In the genomic region with DNA sequence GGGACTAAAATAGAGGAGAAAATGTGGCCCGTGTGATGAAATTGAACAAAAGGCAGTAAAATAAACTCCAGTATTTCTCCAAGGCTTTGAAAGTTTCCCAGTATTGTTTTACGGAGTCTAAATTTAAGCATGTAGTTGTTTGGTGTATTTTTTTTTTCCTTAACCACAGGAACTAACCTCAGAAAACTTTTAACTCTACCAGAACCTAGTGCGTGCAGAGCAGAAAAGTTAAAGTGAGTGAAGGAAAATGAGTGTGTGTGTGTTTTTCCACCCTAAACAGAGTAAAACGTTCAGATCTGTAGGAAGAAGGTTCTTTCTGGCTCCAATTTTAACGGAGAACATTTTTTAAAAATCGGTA, we compare ENCODE assay signal across 8 cellular contexts. TPM values are rescaled to one million over a fixed set of nuclear protein-coding genes. Genes with fewer than 3 reads are reported as not detected.
DNase-seq lines count a peak whose midpoint lies in the region; ATAC-seq, FAIRE-seq and TF ChIP-seq lines count a peak whose summit lies in the region.

No MANE protein-coding gene starts in this region.

- no peak for TF ChIP-seq CTCF in kidney (IDR thresholded peaks at IDR 0.05; ENCODE audit: borderline replicate concordance, extremely low read depth, insufficient read depth)
- no peak for TF ChIP-seq CTCF in testis (IDR thresholded peaks at IDR 0.05)

- H3K27me3 Mint-ChIP-seq in activated CD4-positive, alpha-beta T cell treated with anti-CD3 and anti-CD28 coated beads for 36 hours = peaks cover 38% of the 10 kb centered on the region

- FAIRE-seq in kidney (lab: Jason Lieb, UNC) = no peak

- no peaks in the 10 kb centered on the region for H3K36me3 Mint-ChIP-seq in activated CD4-positive, alpha-beta T cell treated with anti-CD3 and anti-CD28 coated beads for 36 hours (ENCODE audit: low read depth)

- H3K36me3 ChIP-seq in adipocyte (ENCODE audit: control insufficient read depth, insufficient read depth, low read length, severe bottlenecking) (no peaks in the 10 kb centered on the region), kidney (ENCODE audit: control insufficient read depth in 1 of 2, insufficient read depth in 2 of 2, low read length in 2 of 2) (no peaks in the 10 kb centered on the region), testis (ENCODE audit: low read depth, missing control alignments) (no peaks in the 10 kb centered on the region)

- no peak for DNase-seq in activated CD4-positive, alpha-beta T cell treated with anti-CD3 and anti-CD28 coated beads for 36 hours
- no peak for DNase-seq in activated CD4-positive, alpha-beta T cell treated with anti-CD3 and anti-CD28 coated beads for 4 hours
- DNase-seq in adipocyte (ENCODE audit: low read depth) (peak; percentile 42), kidney (no peak), testis (no peak), iPS-NIHi7 (ENCODE audit: extremely low spot score) (no peak), NCI-H146 (lab: John Stamatoyannopoulos, UW) (no peak)

- H3K4me3 ChIP-seq in adipocyte (ENCODE audit: low read length) (peak overlapping the region; percentile 85), kidney (ENCODE audit: low read length in 2 of 2) (peak overlapping the region; percentile 58 to 61), testis (peak overlapping the region; percentile 72)

- peaks cover 17% of the 10 kb centered on the region for H3K4me1 ChIP-seq in adipocyte (ENCODE audit: control insufficient read depth, insufficient read depth, low read length)
- no peaks in the 10 kb centered on the region for H3K4me1 ChIP-seq in kidney (ENCODE audit: control insufficient read depth in 1 of 2, insufficient read depth in 1 of 2, low read depth in 1 of 2, low read length in 2 of 2)
- H3K4me1 ChIP-seq in testis = peaks cover 3% of the 10 kb centered on the region

- WGBS in testis, 2 donors = 14 to 16% methylated on average over 6 of the region's 6 CpGs

- peak overlapping the region; percentile 69 for H3K4me3 Mint-ChIP-seq in activated CD4-positive, alpha-beta T cell treated with anti-CD3 and anti-CD28 coated beads for 36 hours

- POLR2A ChIA-PET in activated CD4-positive, alpha-beta T cell treated with anti-CD3 and anti-CD28 coated beads for 36 hours (lab: Charles Lee) = interaction anchor here (0.6 kb wide), 1 partner anchor 647 kb away, joined by 3 read pairs; no protein-coding TSS in a partner anchor

- H3K9ac ChIP-seq in adipocyte (ENCODE audit: low read length) = peak overlapping the region; percentile 82
- H3K9ac ChIP-seq in kidney (ENCODE audit: low read length in 2 of 2) = peak overlapping the region; percentile 33 to 69

- H3K9me3 ChIP-seq in adipocyte (ENCODE audit: control insufficient read depth, low read length) = no peaks in the 10 kb centered on the region
- no peaks in the 10 kb centered on the region for H3K9me3 ChIP-seq in kidney (ENCODE audit: control insufficient read depth in 1 of 2, low read length in 2 of 2)
- H3K9me3 ChIP-seq in testis = no peaks in the 10 kb centered on the region

- peaks cover 7% of the 10 kb centered on the region for H3K4me1 Mint-ChIP-seq in activated CD4-positive, alpha-beta T cell treated with anti-CD3 and anti-CD28 coated beads for 36 hours

- H3K27ac Mint-ChIP-seq in activated CD4-positive, alpha-beta T cell treated with anti-CD3 and anti-CD28 coated beads for 36 hours = peak overlapping the region; percentile 70

- no peak for ATAC-seq in activated CD4-positive, alpha-beta T cell treated with anti-CD3 and anti-CD28 coated beads for 36 hours
- no peak for ATAC-seq in GM18505 (IDR thresholded peaks at IDR 0.05; ENCODE audit: unreplicated experiment)

- CTCF ChIA-PET in activated CD4-positive, alpha-beta T cell treated with anti-CD3 and anti-CD28 coated beads for 36 hours (lab: Charles Lee) = no interaction called here

- no peaks in the 10 kb centered on the region for H3K9me3 Mint-ChIP-seq in activated CD4-positive, alpha-beta T cell treated with anti-CD3 and anti-CD28 coated beads for 36 hours (ENCODE audit: low read depth)

- intact Hi-C loops in activated CD4-positive, alpha-beta T cell treated with anti-CD3 and anti-CD28 coated beads for 36 hours (cut with DNase I, micrococcal nuclease) = loop anchor here in 1 of 2 experiments (5.0 kb wide), 1 partner anchor 307 kb away; no protein-coding TSS in a partner anchor
- intact Hi-C loops in kidney (cut with DNase I) (no loop called here), testis (cut with DNase I; ENCODE audit: low total_unique reads) (no loop called here)

- TF ChIP-seq POLR2A in testis (IDR thresholded peaks at IDR 0.05) (no peak), GM18505 (IDR thresholded peaks at IDR 0.05; ENCODE audit: borderline replicate concordance, extremely low read depth, insufficient read depth, insufficient read length) (no peak)

- H3K27me3 ChIP-seq in adipocyte (replicated peaks; ENCODE audit: control insufficient read depth, insufficient read depth, low read length) = no peaks in the 10 kb centered on the region
- H3K27me3 ChIP-seq in testis = no peaks in the 10 kb centered on the region

- H3K27ac ChIP-seq in kidney (ENCODE audit: low read depth in 2 of 2, low read length in 2 of 2) = peak overlapping the region; percentile 43 to 56
- H3K27ac ChIP-seq in testis = peak overlapping the region in 1 of 2 donors; percentile 44

RNA-seq across cellular contexts. Expression of gene PROSER2, which starts 0.8 kb away (rescaled TPM):
- under 1 TPM; 0.78 to 0.88 TPM for total RNA-seq in activated CD4-positive, alpha-beta T cell treated with anti-CD3 and anti-CD28 coated beads for 36 hours
- total RNA-seq in kidney (48.2 TPM), testis (10 to 100 TPM; 15.6 to 21.4 TPM)
- polyA plus RNA-seq in kidney (ENCODE audit: insufficient read depth, low read depth, low replicate concordance) (8.1 TPM), testis (ENCODE audit: insufficient read depth, low read depth, low replicate concordance) (7.8 TPM)

Comparison
In these comparisons a context has a peak if more than half of its experiments do, and no peak if none do; other contexts are left out.
1. RNA of gene PROSER2, which starts 0.8 kb away (total RNA-seq): 48.2 TPM in kidney (single experiment) and 15.6 to 21.4 TPM in testis; 0.78 to 0.88 TPM in activated CD4-positive, alpha-beta T cell treated with anti-CD3 and anti-CD28 coated beads for 36 hours; every median in the first group is over 4 times any median in the second.
2. Peak in every context shown above with its lines, with median percentiles within 50 percentile points of each other: H3K4me3 ChIP-seq.